ENCODE assay signal across 17 cellular contexts in genomic region chr6:81606965-81607381, GRCh38.
A peak's percentile ranks its signal among the peaks of the same experiment; 100 is the strongest.
DNase-seq lines count a peak whose midpoint lies in the region; ATAC-seq and TF ChIP-seq lines count a peak whose summit lies in the region.
"Had no signal": no experiment of that assay in that cellular context is flagged by ENCODE, and none has a peak within 500 bp of the region (broad histone marks: within the 10 kb centered on the region; RNA-seq: fewer than 3 reads in every experiment).

No MANE protein-coding gene starts in this region.

- H3K9ac ChIP-seq in GM23248 = no peak overlapping the region; the same call in 1 of the 2 replicates

- in situ Hi-C loops in GM23248 (cut with MboI) = no loop called here

- peak; percentile 85 for DNase-seq in GM23248
- DNase-seq in ascending aorta (ENCODE audit: low spot score in 2 of 2) = no peak
- DNase-seq in fibroblast of pulmonary artery (ENCODE audit: low read depth) = peak; percentile 64
- no peak for DNase-seq in KG1 (lab: John Stamatoyannopoulos, UW)
- no peak for DNase-seq in lower lobe of right lung
- no peak for DNase-seq in H7
- DNase-seq: kidney; mesendoderm; NCI-H1092 treated with DMSO at 0.1 percent for 48 hours; NCI-H2107; NCI-H69; stimulated activated naive CD8-positive, alpha-beta T cell treated with anti-CD3 and anti-CD28 coated beads, Interleukin-15, amount 100 ng/mL, for 72 hours had no signal

- no peaks in the 10 kb centered on the region for H3K36me3 ChIP-seq in ACC112 (ENCODE audit: insufficient read depth, low read length)
- H3K36me3 ChIP-seq in GM23248 (ENCODE audit: low read depth) = no peaks in the 10 kb centered on the region
- no peaks in the 10 kb centered on the region for H3K36me3 ChIP-seq in ascending aorta
- no peaks in the 10 kb centered on the region for H3K36me3 ChIP-seq in lower lobe of right lung
- H3K36me3 ChIP-seq in H7 (replicated peaks; ENCODE audit: control insufficient read depth, insufficient read depth, low read length) = no peaks in the 10 kb centered on the region
- H3K36me3 ChIP-seq: right atrium auricular region had no signal

- H3K9me2 ChIP-seq in GM23248 (ENCODE audit: insufficient read depth) = no peaks in the 10 kb centered on the region

- ATAC-seq in lower lobe of right lung = no peak
- ATAC-seq in HG02588 (IDR thresholded peaks at IDR 0.05; ENCODE audit: unreplicated experiment) = no peak
- ATAC-seq: A549; activated T-helper 17 cell treated with anti-CD3 and anti-CD28 coated beads, Interleukin-2, amount 50 U/mL, for 72 hours; stimulated activated naive CD8-positive, alpha-beta T cell treated with anti-CD3 and anti-CD28 coated beads, Interleukin-15, amount 100 ng/mL, for 72 hours had no signal

- H3K4me3 ChIP-seq in ACC112 (ENCODE audit: low read depth, low read length) (peak overlapping the region; percentile 25; the same call in 1 of the 2 replicates), GM23248 (0 out of 2 replicates have a peak overlapping the region, but pooled peaks have one; percentile 7), ascending aorta (no peak overlapping the region), fibroblast of pulmonary artery (replicated peaks; ENCODE audit: low read depth, low read length) (no peak overlapping the region), lower lobe of right lung (no peak overlapping the region), H7 (ENCODE audit: insufficient read depth, low read depth, low read length) (no peak overlapping the region)
- H3K4me3 ChIP-seq: A549, right atrium auricular region had no signal

- intact Hi-C loops in ascending aorta (cut with DNase I) (no loop called here), lower lobe of right lung (cut with DNase I) (no loop called here)

- H2AFZ ChIP-seq in ACC112 (ENCODE audit: low read length, unreplicated experiment) (peak overlapping the region; percentile 46), GM23248 (peak overlapping the region; percentile 15; the same call in 1 of the 2 replicates)

- no peaks in the 10 kb centered on the region for H3K9me3 ChIP-seq in GM23248 (ENCODE audit: low read depth)
- H3K9me3 ChIP-seq in ascending aorta = peaks cover 0 to 4% of the 10 kb centered on the region in 2 donors
- no peaks in the 10 kb centered on the region for H3K9me3 ChIP-seq in lower lobe of right lung
- H3K9me3 ChIP-seq: A549, right atrium auricular region had no signal

- peak overlapping the region; percentile 27 for H3K4me2 ChIP-seq in GM23248 (ENCODE audit: unreplicated experiment)
- H3K4me2 ChIP-seq: A549 had no signal

- peaks cover 15% of the 10 kb centered on the region for H3F3A ChIP-seq in GM23248 (ENCODE audit: insufficient read depth)

- no peak for TF ChIP-seq CTCF in ascending aorta (IDR thresholded peaks at IDR 0.05)
- TF ChIP-seq CTCF in fibroblast of pulmonary artery (IDR thresholded peaks at IDR 0.05; ENCODE audit: low read length, missing control alignments) = no peak
- no peak for TF ChIP-seq CTCF in lower lobe of right lung (IDR thresholded peaks at IDR 0.05)

- H3K27ac ChIP-seq in ACC112 (ENCODE audit: low read depth, low read length) (peak overlapping the region; percentile 82), GM23248 (peak overlapping the region; percentile 68), ascending aorta (peak overlapping the region; percentile 37 to 55), lower lobe of right lung (no peak overlapping the region)
- H3K27ac ChIP-seq: A549, right atrium auricular region had no signal

- H4K20me1 ChIP-seq in GM23248 (ENCODE audit: insufficient read depth) = no peaks in the 10 kb centered on the region

- H3K4me1 ChIP-seq in ACC112 (ENCODE audit: control insufficient read depth, insufficient read depth, low read length, unreplicated experiment) = peaks cover 31% of the 10 kb centered on the region
- H3K4me1 ChIP-seq in GM23248 (ENCODE audit: insufficient read depth) = peaks cover 21% of the 10 kb centered on the region
- no peaks in the 10 kb centered on the region for H3K4me1 ChIP-seq in ascending aorta
- H3K4me1 ChIP-seq in lower lobe of right lung = no peaks in the 10 kb centered on the region
- H3K4me1 ChIP-seq: A549, right atrium auricular region had no signal

- WGBS in GM23248 (ENCODE audit: low coverage in 1 of 2, low lambda C conversion rate in 2 of 2, missing lambda C conversion rate in 2 of 2), 2 experiments = 35 to 38% methylated on average over 2 of the region's 2 CpGs

- no peaks in the 10 kb centered on the region for H3K79me2 ChIP-seq in ACC112 (ENCODE audit: control insufficient read depth, insufficient read depth, low read length, unreplicated experiment)
- H3K79me2 ChIP-seq in GM23248 (ENCODE audit: insufficient read depth) = no peaks in the 10 kb centered on the region

- H3K27me3 ChIP-seq in ACC112 (ENCODE audit: insufficient read depth, low read length) (no peaks in the 10 kb centered on the region), GM23248 (replicated peaks; ENCODE audit: insufficient read depth) (no peaks in the 10 kb centered on the region), ascending aorta (no peaks in the 10 kb centered on the region), lower lobe of right lung (ENCODE audit: low read depth) (no peaks in the 10 kb centered on the region), H7 (ENCODE audit: control insufficient read depth, insufficient read depth, low read length) (no peaks in the 10 kb centered on the region)
- H3K27me3 ChIP-seq: right atrium auricular region had no signal

Comparison
In these comparisons a context has a peak if more than half of its experiments do, and no peak if none do; other contexts are left out.
1. H3K4me3 ChIP-seq: peak in ACC112 (single experiment) and GM23248 (single experiment); none in ascending aorta (0 of 2), fibroblast of pulmonary artery (single experiment), lower lobe of right lung (single experiment) and H7 (single experiment).
2. DNase-seq: peak in GM23248 (single experiment) and fibroblast of pulmonary artery (single experiment); none in ascending aorta (0 of 2), KG1 (single experiment), lower lobe of right lung (single experiment) and H7 (single experiment).